Comparison of ENCODE assay signal across 10 cellular contexts in genomic region chr17:78665952-78666920, GRCh38.
DNase-seq lines count a peak whose midpoint lies in the region; ATAC-seq, FAIRE-seq and TF ChIP-seq lines count a peak whose summit lies in the region.
"Had no signal": no experiment of that assay in that cellular context is flagged by ENCODE, and none has a peak within 500 bp of the region (broad histone marks: within the 10 kb centered on the region; RNA-seq: fewer than 3 reads in every experiment).

No MANE protein-coding gene starts in this region.

- peak overlapping the region; percentile 81 for H3K27ac Mint-ChIP-seq in CD8-positive, alpha-beta T cell
- H3K27ac Mint-ChIP-seq in stimulated activated naive CD8-positive, alpha-beta T cell treated with anti-CD3 and anti-CD28 coated beads, Interleukin-15, amount 100 ng/mL, for 72 hours = peak overlapping the region; percentile 10 to 20
- no peak overlapping the region for H3K27ac Mint-ChIP-seq in glutamatergic neuron (ENCODE audit: unreplicated experiment)

- no peak for TF ChIP-seq CTCF in CD8-positive, alpha-beta T cell (IDR thresholded peaks at IDR 0.05)
- no peak for TF ChIP-seq CTCF in bronchial epithelial cell (IDR thresholded peaks at IDR 0.05; ENCODE audit: insufficient read depth, low read length, severe bottlenecking)
- no peak for TF ChIP-seq CTCF in WERI-Rb-1 (IDR thresholded peaks at IDR 0.05; ENCODE audit: low read depth, low read length)
- no peak for TF ChIP-seq CTCF in glutamatergic neuron (IDR thresholded peaks at IDR 0.05; ENCODE audit: partially characterized antibody, unreplicated experiment)

- peaks cover 32% of the 10 kb centered on the region for H3K4me1 Mint-ChIP-seq in CD8-positive, alpha-beta T cell (ENCODE audit: low read depth)
- H3K4me1 Mint-ChIP-seq in stimulated activated naive CD8-positive, alpha-beta T cell treated with anti-CD3 and anti-CD28 coated beads, Interleukin-15, amount 100 ng/mL, for 72 hours = peaks cover 35% of the 10 kb centered on the region
- no peaks in the 10 kb centered on the region for H3K4me1 Mint-ChIP-seq in glutamatergic neuron (ENCODE audit: low read depth, unreplicated experiment)

- no peaks in the 10 kb centered on the region for H3K27me3 Mint-ChIP-seq in CD8-positive, alpha-beta T cell (ENCODE audit: low read depth)
- no peaks in the 10 kb centered on the region for H3K27me3 Mint-ChIP-seq in stimulated activated naive CD8-positive, alpha-beta T cell treated with anti-CD3 and anti-CD28 coated beads, Interleukin-15, amount 100 ng/mL, for 72 hours
- H3K27me3 Mint-ChIP-seq in glutamatergic neuron (ENCODE audit: unreplicated experiment) = peaks cover 8% of the 10 kb centered on the region

- CTCF ChIA-PET in CD8-positive, alpha-beta T cell (lab: Charles Lee) = interaction anchor here (1.2 to 1.3 kb wide), 2 partner anchors 41 to 43 kb away, joined by 3 read pairs; no protein-coding TSS in a partner anchor

- no peaks in the 10 kb centered on the region for H3K36me3 ChIP-seq in CD8-positive, alpha-beta T cell (ENCODE audit: insufficient read depth, low read length)
- H3K36me3 ChIP-seq in bronchial epithelial cell (ENCODE audit: control insufficient read depth, insufficient read depth, low read length) = peaks cover 3% of the 10 kb centered on the region
- H3K36me3 ChIP-seq in WERI-Rb-1 = peaks cover 9% of the 10 kb centered on the region; the same call in 1 of the 2 replicates
- H3K36me3 ChIP-seq: ovary had no signal

- no peaks in the 10 kb centered on the region for H3K9me3 ChIP-seq in CD8-positive, alpha-beta T cell (ENCODE audit: low read length)
- H3K9me3 ChIP-seq in WERI-Rb-1 (ENCODE audit: severe bottlenecking) = no peaks in the 10 kb centered on the region
- H3K9me3 ChIP-seq: ovary had no signal

- H3K9me3 Mint-ChIP-seq in CD8-positive, alpha-beta T cell = no peaks in the 10 kb centered on the region
- no peaks in the 10 kb centered on the region for H3K9me3 Mint-ChIP-seq in stimulated activated naive CD8-positive, alpha-beta T cell treated with anti-CD3 and anti-CD28 coated beads, Interleukin-15, amount 100 ng/mL, for 72 hours
- peaks cover 4% of the 10 kb centered on the region for H3K9me3 Mint-ChIP-seq in glutamatergic neuron (ENCODE audit: unreplicated experiment)

- intact Hi-C loops in CD8-positive, alpha-beta T cell (cut with DNase I, micrococcal nuclease) = no loop called here

- POLR2A ChIA-PET in CD8-positive, alpha-beta T cell (lab: Charles Lee) = interaction anchor here (1.2 kb wide), 1 partner anchor 10 kb away, joined by 3 read pairs; no protein-coding TSS in a partner anchor

- H3K27me3 ChIP-seq in CD8-positive, alpha-beta T cell (ENCODE audit: insufficient read depth, low read length) = no peaks in the 10 kb centered on the region
- H3K27me3 ChIP-seq in bronchial epithelial cell (ENCODE audit: control insufficient read depth, insufficient read depth, low read length) (no peaks in the 10 kb centered on the region), WERI-Rb-1 (ENCODE audit: insufficient read depth, low read depth, severe bottlenecking) (no peaks in the 10 kb centered on the region)
- H3K27me3 ChIP-seq: ovary had no signal

- DNase-seq in CD8-positive, alpha-beta T cell = peak in 6 of 7 experiments; percentile 32 to 67 (median 52)
- DNase-seq in T follicular helper cell (ENCODE audit: low read depth) (peak; percentile 40), bronchial epithelial cell (ENCODE audit: low read depth) (peak; percentile 34), midbrain (lab: John Stamatoyannopoulos, UW) (peak; percentile 23), WERI-Rb-1 (no peak), glutamatergic neuron (no peak)
- DNase-seq in stimulated activated naive CD8-positive, alpha-beta T cell treated with anti-CD3 and anti-CD28 coated beads, Interleukin-15, amount 100 ng/mL, for 72 hours = peak; percentile 40 to 64

- no peak overlapping the region for H3K27ac ChIP-seq in CD8-positive, alpha-beta T cell (ENCODE audit: low read depth, low read length)
- H3K27ac ChIP-seq in WERI-Rb-1 = no peak overlapping the region
- H3K27ac ChIP-seq: ovary, VCaP had no signal

- FAIRE-seq in bronchial epithelial cell (lab: Jason Lieb, UNC) = no peak

- peak; percentile 73 for ATAC-seq in CD8-positive, alpha-beta T cell
- ATAC-seq in stimulated activated naive CD8-positive, alpha-beta T cell treated with anti-CD3 and anti-CD28 coated beads, Interleukin-15, amount 100 ng/mL, for 72 hours = peak; percentile 84
- ATAC-seq in GM18909 (IDR thresholded peaks at IDR 0.05; ENCODE audit: poor library complexity, unreplicated experiment) = no peak

- H3K4me3 Mint-ChIP-seq in CD8-positive, alpha-beta T cell = peak overlapping the region; percentile 59
- peak overlapping the region; percentile 54 to 72 for H3K4me3 Mint-ChIP-seq in stimulated activated naive CD8-positive, alpha-beta T cell treated with anti-CD3 and anti-CD28 coated beads, Interleukin-15, amount 100 ng/mL, for 72 hours
- no peak overlapping the region for H3K4me3 Mint-ChIP-seq in glutamatergic neuron (ENCODE audit: unreplicated experiment)

- peaks cover 20% of the 10 kb centered on the region for H3K4me1 ChIP-seq in CD8-positive, alpha-beta T cell (ENCODE audit: insufficient read depth, low read length)

- peaks cover 29% of the 10 kb centered on the region for H3K36me3 Mint-ChIP-seq in CD8-positive, alpha-beta T cell
- H3K36me3 Mint-ChIP-seq in glutamatergic neuron (ENCODE audit: unreplicated experiment) = peaks cover 11% of the 10 kb centered on the region

- H3K4me3 ChIP-seq in CD8-positive, alpha-beta T cell (ENCODE audit: low read depth, low read length) = peak overlapping the region; percentile 24
- no peak overlapping the region for H3K4me3 ChIP-seq in bronchial epithelial cell (ENCODE audit: low read depth, low read length)
- no peak overlapping the region for H3K4me3 ChIP-seq in WERI-Rb-1 (ENCODE audit: low read depth, low read length)
- H3K4me3 ChIP-seq: ovary had no signal

Comparison
In these comparisons a context has a peak if more than half of its experiments do, and no peak if none do; other contexts are left out.
1. DNase-seq: peak in CD8-positive, alpha-beta T cell (6 of 7), T follicular helper cell (single experiment), bronchial epithelial cell (single experiment), midbrain (single experiment) and stimulated activated naive CD8-positive, alpha-beta T cell treated with anti-CD3 and anti-CD28 coated beads, Interleukin-15, amount 100 ng/mL, for 72 hours (2 of 2); none in WERI-Rb-1 (single experiment) and glutamatergic neuron (single experiment).